ENCODE assay signal across 23 cellular contexts in the genomic region with DNA sequence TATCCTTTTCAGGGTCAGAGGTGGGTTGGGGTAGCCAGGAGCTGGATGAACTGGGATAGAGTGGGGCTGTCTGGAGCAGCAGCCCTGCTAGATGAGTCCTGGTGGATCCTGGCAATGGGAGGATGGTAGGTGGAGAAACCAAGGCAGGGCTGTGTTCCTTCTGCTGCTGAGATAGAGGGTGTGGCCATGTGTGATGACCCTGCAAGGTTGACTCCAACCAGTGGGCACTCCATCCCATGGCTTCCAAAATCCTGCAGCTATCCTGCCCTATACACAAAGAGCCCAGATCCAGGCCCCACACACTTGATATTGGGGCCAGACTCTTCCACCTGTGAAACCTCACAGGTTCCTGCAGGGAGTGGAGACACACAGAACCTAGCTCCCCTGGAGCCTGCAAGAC. TPM values are rescaled to one million over a fixed set of nuclear protein-coding genes. Genes with fewer than 3 reads are reported as not detected.
DNase-seq lines count a peak whose midpoint lies in the region; ATAC-seq and TF ChIP-seq lines count a peak whose summit lies in the region.
"Had no signal": no experiment of that assay in that cellular context is flagged by ENCODE, and none has a peak within 500 bp of the region (broad histone marks: within the 10 kb centered on the region; RNA-seq: fewer than 3 reads in every experiment).

No MANE protein-coding gene starts in this region.

- in situ Hi-C loops in transverse colon (cut with MboI; ENCODE audit: low pct_ligation_motif_present in 1 of 4, low pct_unique_long_range_greater_than_20kb in 1 of 4, low sequenced_read_pairs in 3 of 4), result no loop called here

- intact Hi-C loops in transverse colon (cut with DNase I; ENCODE audit: low total_unique reads), result no loop called here

- no peak for ATAC-seq in activated T-cell treated with anti-CD3 and anti-CD28 coated beads, Interleukin-2, amount 50 U/mL, for 4 hours
- no peak for ATAC-seq in T-cell (replicated peaks in 1 of 4)
- no peak for ATAC-seq in stimulated activated naive B cell treated with anti-CD40 and anti-IgM and Interleukin-4, amounts not matched to agents 10 μg/mL and 1 μg/mL and 100 μg/mL, for 72 hours (replicated peaks)
- no peak for ATAC-seq in GM21381 (IDR thresholded peaks at IDR 0.05; ENCODE audit: unreplicated experiment)
- ATAC-seq: activated naive CD4-positive, alpha-beta T cell treated with anti-CD3 and anti-CD28 coated beads, Interleukin-2, amount 50 U/mL, for 72 hours; psoas muscle had no signal

- H3K27me3 Mint-ChIP-seq in activated T-cell treated with anti-CD3 and anti-CD28 coated beads, Interleukin-2, amount 50 U/mL, for 4 hours (ENCODE audit: low read depth), result no peaks in the 10 kb centered on the region
- H3K27me3 Mint-ChIP-seq in T-cell, result no peaks in the 10 kb centered on the region
- H3K27me3 Mint-ChIP-seq in endothelial cell (ENCODE audit: unreplicated experiment), result peaks cover 12% of the 10 kb centered on the region
- no peaks in the 10 kb centered on the region for H3K27me3 Mint-ChIP-seq in stimulated activated naive B cell treated with anti-CD40 and anti-IgM and Interleukin-4, amounts not matched to agents 10 μg/mL and 1 μg/mL and 100 μg/mL, for 72 hours
- H3K27me3 Mint-ChIP-seq: CD4-positive, CD25-positive, alpha-beta regulatory T cell; dendritic cell treated with granulocyte-macrophage colony-stimulating factor and Interleukin-4, amounts not matched to agents 40 ng/mL and 50 ng/mL, for 4 days; memory B cell had no signal

- H3K4me1 ChIP-seq in transverse colon, result peaks cover 13 to 19% (median 16%) of the 10 kb centered on the region in 4 donors

- H3K4me3 Mint-ChIP-seq in activated T-cell treated with anti-CD3 and anti-CD28 coated beads, Interleukin-2, amount 50 U/mL, for 4 hours, result peak overlapping the region; percentile 90
- H3K4me3 Mint-ChIP-seq in T-cell (peak overlapping the region; percentile 31 to 82 (median 47)), endothelial cell (ENCODE audit: unreplicated experiment) (peak overlapping the region; percentile 29)
- H3K4me3 Mint-ChIP-seq in stimulated activated naive B cell treated with anti-CD40 and anti-IgM and Interleukin-4, amounts not matched to agents 10 μg/mL and 1 μg/mL and 100 μg/mL, for 72 hours, result peak overlapping the region in 1 of 2 donors; percentile 23
- H3K4me3 Mint-ChIP-seq: dendritic cell treated with granulocyte-macrophage colony-stimulating factor and Interleukin-4, amounts not matched to agents 40 ng/mL and 50 ng/mL, for 4 days; memory B cell had no signal

- no peak for TF ChIP-seq EP300 in transverse colon (IDR thresholded peaks at IDR 0.05; ENCODE audit: low read depth)

- no peaks in the 10 kb centered on the region for H3K9me3 ChIP-seq in transverse colon
- H3K9me3 ChIP-seq: breast epithelium, psoas muscle, vagina had no signal

- no peak for TF ChIP-seq POLR2A in transverse colon (IDR thresholded peaks at IDR 0.05)

- no peaks in the 10 kb centered on the region for H3K27me3 ChIP-seq in transverse colon
- H3K27me3 ChIP-seq: breast epithelium, vagina had no signal

- peak overlapping the region in 1 of 2 donors; percentile 31 for H3K27ac Mint-ChIP-seq in T-cell
- H3K27ac Mint-ChIP-seq in endothelial cell (ENCODE audit: unreplicated experiment), result no peak overlapping the region
- peak overlapping the region; percentile 37 for H3K27ac Mint-ChIP-seq in stimulated activated naive B cell treated with anti-CD40 and anti-IgM and Interleukin-4, amounts not matched to agents 10 μg/mL and 1 μg/mL and 100 μg/mL, for 72 hours
- H3K27ac Mint-ChIP-seq: dendritic cell treated with granulocyte-macrophage colony-stimulating factor and Interleukin-4, amounts not matched to agents 40 ng/mL and 50 ng/mL, for 4 days; memory B cell; nephron progenitor cell had no signal

- no peak overlapping the region for H3K4me3 ChIP-seq in transverse colon
- H3K4me3 ChIP-seq: breast epithelium, psoas muscle, vagina had no signal

- H3K4me1 Mint-ChIP-seq in activated T-cell treated with anti-CD3 and anti-CD28 coated beads, Interleukin-2, amount 50 U/mL, for 4 hours (ENCODE audit: low read depth), result peaks cover 22% of the 10 kb centered on the region
- H3K4me1 Mint-ChIP-seq in T-cell (peaks cover 18 to 28% (median 18%) of the 10 kb centered on the region in 3 donors), endothelial cell (ENCODE audit: unreplicated experiment) (peaks cover 8% of the 10 kb centered on the region)
- H3K4me1 Mint-ChIP-seq in stimulated activated naive B cell treated with anti-CD40 and anti-IgM and Interleukin-4, amounts not matched to agents 10 μg/mL and 1 μg/mL and 100 μg/mL, for 72 hours, result peaks cover 28 to 46% of the 10 kb centered on the region in 2 donors

- POLR2A ChIA-PET in T-cell (lab: Charles Lee), result no interaction called here

- peaks cover 0 to 18% (median 5%) of the 10 kb centered on the region in 4 donors for H3K36me3 ChIP-seq in transverse colon
- H3K36me3 ChIP-seq: breast epithelium had no signal

- H3K36me3 Mint-ChIP-seq in activated T-cell treated with anti-CD3 and anti-CD28 coated beads, Interleukin-2, amount 50 U/mL, for 4 hours (ENCODE audit: insufficient read depth), result peaks cover 9% of the 10 kb centered on the region
- H3K36me3 Mint-ChIP-seq in T-cell (peaks cover 14% of the 10 kb centered on the region), endothelial cell (ENCODE audit: low read depth, unreplicated experiment) (peaks cover 16% of the 10 kb centered on the region)
- peaks cover 24 to 38% of the 10 kb centered on the region in 2 donors for H3K36me3 Mint-ChIP-seq in stimulated activated naive B cell treated with anti-CD40 and anti-IgM and Interleukin-4, amounts not matched to agents 10 μg/mL and 1 μg/mL and 100 μg/mL, for 72 hours
- H3K36me3 Mint-ChIP-seq: activated naive CD4-positive, alpha-beta T cell treated with anti-CD3 and anti-CD28 coated beads, Interleukin-2, amount 50 U/mL, for 72 hours had no signal

- TF ChIP-seq CTCF in endothelial cell (IDR thresholded peaks at IDR 0.05; ENCODE audit: unreplicated experiment), result no peak
- TF ChIP-seq CTCF in transverse colon (IDR thresholded peaks at IDR 0.05), result no peak

- CTCF ChIA-PET in T-cell (lab: Charles Lee), result no interaction called here

- H3K9me3 Mint-ChIP-seq in activated T-cell treated with anti-CD3 and anti-CD28 coated beads, Interleukin-2, amount 50 U/mL, for 4 hours, result no peaks in the 10 kb centered on the region
- no peaks in the 10 kb centered on the region for H3K9me3 Mint-ChIP-seq in T-cell
- H3K9me3 Mint-ChIP-seq in endothelial cell (ENCODE audit: unreplicated experiment), result no peaks in the 10 kb centered on the region
- H3K9me3 Mint-ChIP-seq in stimulated activated naive B cell treated with anti-CD40 and anti-IgM and Interleukin-4, amounts not matched to agents 10 μg/mL and 1 μg/mL and 100 μg/mL, for 72 hours, result no peaks in the 10 kb centered on the region
- H3K9me3 Mint-ChIP-seq: activated naive CD4-positive, alpha-beta T cell treated with anti-CD3 and anti-CD28 coated beads, Interleukin-2, amount 50 U/mL, for 72 hours; CD4-positive, CD25-positive, alpha-beta regulatory T cell; dendritic cell treated with granulocyte-macrophage colony-stimulating factor and Interleukin-4, amounts not matched to agents 40 ng/mL and 50 ng/mL, for 4 days; memory B cell; nephron progenitor cell had no signal

- DNase-seq in activated T-cell treated with anti-CD3 and anti-CD28 coated beads, Interleukin-2, amount 50 U/mL, for 4 hours, result no peak
- DNase-seq in activated T-cell treated with anti-CD3 and anti-CD28 coated beads, Interleukin-2, amount 50 U/mL, for 48 hours, result no peak
- DNase-seq in T-cell, result no peak
- no peak for DNase-seq in endothelial cell (ENCODE audit: low spot score)
- no peak for DNase-seq in stimulated activated naive B cell treated with anti-CD40 and anti-IgM and Interleukin-4, amounts not matched to agents 10 μg/mL and 1 μg/mL and 100 μg/mL, for 72 hours
- no peak for DNase-seq in effector CD4-positive, alpha-beta T cell
- no peak for DNase-seq in transverse colon
- DNase-seq: CD4-positive, CD25-positive, alpha-beta regulatory T cell; DMS79; foreskin melanocyte; kidney glomerular epithelial cell; NCI-H187; NCI-H446; nephron progenitor cell; NK-92 treated with Interleukin-12 subunit alpha and Interleukin-12 subunit beta, amount 100 ng/mL, for 24 hours; psoas muscle had no signal

- H3K27ac ChIP-seq in transverse colon, result no peak overlapping the region
- H3K27ac ChIP-seq: HL-60, psoas muscle, vagina had no signal

RNA-seq across cellular contexts. Expression of a gene that starts 2.4 kb away (rescaled TPM):
- total RNA-seq in activated T-cell treated with anti-CD3 and anti-CD28 coated beads, Interleukin-2, amount 50 U/mL, for 4 hours, result 1 to 10 TPM; 5.3 to 6.4 (median 6.0) TPM
- total RNA-seq in T-cell, result 10 to 100 TPM; 12.0 to 20.5 (median 18.9) TPM
- 9.9 TPM for total RNA-seq in endothelial cell (ENCODE audit: unreplicated experiment)
- 10 to 100 TPM in 3 of 4 donors, 1 to 10 TPM in 1; 2.8 to 54.6 (median 18.1) TPM for total RNA-seq in transverse colon

RNA-seq across cellular contexts. Expression of a gene that starts 6.9 kb away (rescaled TPM):
- total RNA-seq in activated T-cell treated with anti-CD3 and anti-CD28 coated beads, Interleukin-2, amount 50 U/mL, for 4 hours, result 10 to 100 TPM; 16.1 to 18.0 (median 16.4) TPM
- total RNA-seq in T-cell (10 to 100 TPM; 17.9 to 33.2 (median 28.2) TPM), endothelial cell (ENCODE audit: unreplicated experiment) (10.5 TPM), transverse colon (10 to 100 TPM in 3 of 4 donors, 1 to 10 TPM in 1; 9.4 to 27.5 (median 24.5) TPM)

RNA-seq across cellular contexts. Expression of a gene that starts 22.4 kb away (rescaled TPM):
- 10 to 100 TPM; 10.7 to 13.3 (median 11.3) TPM for total RNA-seq in activated T-cell treated with anti-CD3 and anti-CD28 coated beads, Interleukin-2, amount 50 U/mL, for 4 hours
- total RNA-seq in T-cell (10 to 100 TPM in 4 of 5 donors, 1 to 10 TPM in 1; 9.5 to 17.2 (median 15.7) TPM), endothelial cell (ENCODE audit: unreplicated experiment) (5.2 TPM), transverse colon (10 to 100 TPM in 1 of 4 donors, 1 to 10 TPM in 3; 3.0 to 10.6 (median 6.3) TPM)

RNA-seq across cellular contexts. Expression of a gene that starts 33.8 kb away (rescaled TPM):
- 1 to 10 TPM; 1.0 to 1.8 (median 1.8) TPM for total RNA-seq in activated T-cell treated with anti-CD3 and anti-CD28 coated beads, Interleukin-2, amount 50 U/mL, for 4 hours
- 1 to 10 TPM; 1.4 to 8.5 (median 4.9) TPM for total RNA-seq in T-cell
- total RNA-seq in endothelial cell (ENCODE audit: unreplicated experiment), result 1.2 TPM
- total RNA-seq in transverse colon, result 1 to 10 TPM; 3.0 to 5.1 (median 3.5) TPM

RNA-seq across cellular contexts. Expression of a gene that starts 38.0 kb away (rescaled TPM):
- total RNA-seq in activated T-cell treated with anti-CD3 and anti-CD28 coated beads, Interleukin-2, amount 50 U/mL, for 4 hours, result 10 to 100 TPM; 12.6 to 19.8 (median 19.5) TPM
- total RNA-seq in T-cell (10 to 100 TPM in 4 of 5 donors, 1 to 10 TPM in 1; 8.4 to 18.3 (median 14.6) TPM), endothelial cell (ENCODE audit: unreplicated experiment) (4.7 TPM), transverse colon (1 to 10 TPM in 3 of 4 donors, not detected in 1; 3.3 to 5.0 (median 4.4) TPM)
